ENCODE assay signal across 8 cellular contexts in the genomic region with DNA sequence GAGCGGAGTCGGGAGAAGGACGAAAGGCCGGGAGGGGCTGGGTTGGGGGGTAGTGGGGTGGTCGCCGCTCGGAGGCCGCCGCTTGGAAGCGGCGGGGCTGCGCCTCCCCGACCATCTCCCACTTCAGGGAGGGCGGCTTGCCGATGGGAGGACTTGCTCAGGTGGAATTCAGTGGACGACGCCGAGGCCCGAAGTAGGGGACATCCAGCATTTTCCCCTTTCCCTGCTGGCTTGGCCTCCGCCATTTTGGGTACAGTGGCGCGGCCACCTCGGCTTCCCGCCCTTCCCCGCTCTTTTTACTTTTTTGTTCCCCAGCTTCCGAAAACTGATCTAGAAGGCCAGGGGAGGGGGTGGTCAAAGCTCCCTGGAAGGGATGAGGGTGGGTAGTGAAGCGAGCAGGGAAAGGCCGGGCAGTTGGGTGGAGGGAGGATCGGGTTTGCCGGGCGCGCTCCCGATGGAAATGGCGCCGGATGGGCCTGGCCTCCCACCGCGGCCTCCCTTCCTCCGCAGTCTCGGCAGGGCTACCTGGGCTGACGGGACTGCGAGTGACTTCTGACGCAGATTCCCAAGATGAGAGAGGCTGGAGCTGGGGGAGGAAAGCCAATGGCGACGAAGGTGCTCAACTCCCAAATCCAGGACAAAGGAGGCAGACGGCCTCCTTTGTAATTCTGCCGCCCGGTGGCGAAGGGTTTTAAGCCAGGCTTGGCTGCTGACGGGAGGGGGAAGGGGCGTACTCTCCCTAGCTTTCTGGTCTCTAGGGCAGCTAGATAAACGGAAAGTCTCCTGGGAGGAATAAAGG.
DNase-seq lines count a peak whose midpoint lies in the region; ATAC-seq and TF ChIP-seq lines count a peak whose summit lies in the region.

A gene (minus strand): TSS at position 670 of the 799 bp plus-strand sequence. CDS start 26,084 bp downstream, outside the sequence.

- H3K27ac ChIP-seq in VCaP = peak within 1 kb of the TSS; percentile 98

- H3K4me3 ChIP-seq in cardiac fibroblast (replicated peaks in 1 of 2; ENCODE audit: low read depth in 2 of 2, low read length in 2 of 2) = peak within 1 kb of the TSS; percentile 90 to 95

- TF ChIP-seq CTCF in VCaP (conservative IDR thresholded peaks at IDR 0.05) (peak; percentile 69), cardiac fibroblast (IDR thresholded peaks at IDR 0.05; ENCODE audit: low read depth, low read length) (peak; percentile 51)

- peak; percentile 45 for TF ChIP-seq POLR2A in GM15510 (IDR thresholded peaks at IDR 0.05; ENCODE audit: borderline replicate concordance, extremely low read depth, insufficient read length)

- peak; percentile 22 for ATAC-seq in HG02970 (IDR thresholded peaks at IDR 0.05; ENCODE audit: low FRiP score, unreplicated experiment)

- DNase-seq in NCI-H2029 treated with DMSO at 0.1 percent for 48 hours (lab: John Stamatoyannopoulos, UW) (peak; percentile 37), cardiac fibroblast (ENCODE audit: low read depth in 2 of 2) (peak; percentile 87), inferior parietal cortex (ENCODE audit: extremely low spot score) (peak; percentile 79), smooth muscle cell of the brain vasculature (ENCODE audit: low read depth, low spot score) (peak; percentile 75), KG1 (lab: John Stamatoyannopoulos, UW) (no peak)
